1 cellular context compared by ENCODE assay signal in the genomic region with DNA sequence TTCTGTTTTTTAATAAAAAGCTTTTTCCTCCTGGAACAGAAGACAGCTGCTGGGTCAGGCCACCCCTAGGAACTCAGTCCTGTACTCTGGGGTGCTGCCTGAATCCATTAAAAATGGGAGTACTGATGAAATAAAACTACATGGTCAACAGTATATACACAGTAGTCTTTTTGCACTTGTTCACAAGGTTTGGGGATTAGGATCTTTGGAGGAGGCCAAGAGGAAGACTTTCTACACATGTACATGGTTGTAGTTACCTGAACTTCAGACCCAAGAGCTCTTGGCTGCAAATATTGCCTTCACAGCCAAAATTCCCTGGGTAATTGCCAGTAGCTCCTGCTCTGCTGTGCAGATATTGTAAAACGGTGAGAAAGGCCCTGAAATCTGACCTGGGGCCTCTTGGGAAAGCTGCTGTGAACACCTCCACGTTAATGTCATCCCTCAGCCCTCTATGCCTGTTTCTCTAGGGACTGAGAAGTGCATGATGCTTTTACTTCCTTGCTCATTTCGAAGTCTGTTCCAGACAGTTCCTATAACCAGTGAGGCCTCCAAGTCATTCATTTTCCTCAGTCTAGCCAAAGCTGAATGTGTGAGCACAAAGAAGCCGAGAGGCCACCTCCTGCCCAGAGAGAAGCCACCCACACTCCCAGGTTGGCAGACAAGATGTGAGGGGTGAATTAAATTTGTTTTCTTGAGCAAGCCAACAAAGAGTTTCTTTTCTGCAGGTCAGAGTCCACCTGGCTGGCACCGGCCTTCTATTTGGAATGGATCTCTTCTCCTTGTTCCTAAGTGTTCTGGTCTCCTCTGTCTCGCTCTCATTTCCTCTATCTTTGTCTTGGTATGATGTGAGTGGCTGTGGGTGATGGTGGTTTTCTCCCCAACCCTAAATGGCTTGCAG.
TF ChIP-seq lines count a peak whose summit lies in the region.

No MANE protein-coding gene starts in this region.

TF ChIP-seq in HepG2, 621 proteins besides CTCF, POLR2A, EP300 and RAD21 (continued from another document and continues in another):
- TF ChIP-seq, protein P1, sequence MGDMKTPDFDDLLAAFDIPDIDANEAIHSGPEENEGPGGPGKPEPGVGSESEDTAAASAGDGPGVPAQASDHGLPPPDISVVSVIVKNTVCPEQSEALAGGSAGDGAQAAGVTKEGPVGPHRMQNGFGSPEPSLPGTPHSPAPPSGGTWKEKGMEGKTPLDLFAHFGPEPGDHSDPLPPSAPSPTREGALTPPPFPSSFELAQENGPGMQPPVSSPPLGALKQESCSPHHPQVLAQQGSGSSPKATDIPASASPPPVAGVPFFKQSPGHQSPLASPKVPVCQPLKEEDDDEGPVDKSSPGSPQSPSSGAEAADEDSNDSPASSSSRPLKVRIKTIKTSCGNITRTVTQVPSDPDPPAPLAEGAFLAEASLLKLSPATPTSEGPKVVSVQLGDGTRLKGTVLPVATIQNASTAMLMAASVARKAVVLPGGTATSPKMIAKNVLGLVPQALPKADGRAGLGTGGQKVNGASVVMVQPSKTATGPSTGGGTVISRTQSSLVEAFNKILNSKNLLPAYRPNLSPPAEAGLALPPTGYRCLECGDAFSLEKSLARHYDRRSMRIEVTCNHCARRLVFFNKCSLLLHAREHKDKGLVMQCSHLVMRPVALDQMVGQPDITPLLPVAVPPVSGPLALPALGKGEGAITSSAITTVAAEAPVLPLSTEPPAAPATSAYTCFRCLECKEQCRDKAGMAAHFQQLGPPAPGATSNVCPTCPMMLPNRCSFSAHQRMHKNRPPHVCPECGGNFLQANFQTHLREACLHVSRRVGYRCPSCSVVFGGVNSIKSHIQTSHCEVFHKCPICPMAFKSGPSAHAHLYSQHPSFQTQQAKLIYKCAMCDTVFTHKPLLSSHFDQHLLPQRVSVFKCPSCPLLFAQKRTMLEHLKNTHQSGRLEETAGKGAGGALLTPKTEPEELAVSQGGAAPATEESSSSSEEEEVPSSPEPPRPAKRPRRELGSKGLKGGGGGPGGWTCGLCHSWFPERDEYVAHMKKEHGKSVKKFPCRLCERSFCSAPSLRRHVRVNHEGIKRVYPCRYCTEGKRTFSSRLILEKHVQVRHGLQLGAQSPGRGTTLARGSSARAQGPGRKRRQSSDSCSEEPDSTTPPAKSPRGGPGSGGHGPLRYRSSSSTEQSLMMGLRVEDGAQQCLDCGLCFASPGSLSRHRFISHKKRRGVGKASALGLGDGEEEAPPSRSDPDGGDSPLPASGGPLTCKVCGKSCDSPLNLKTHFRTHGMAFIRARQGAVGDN (CRISPR knock-in tag; IDR thresholded peaks at IDR 0.05) = no peak
- TF ChIP-seq ZNF121 (CRISPR knock-in tag; IDR thresholded peaks at IDR 0.05) (0 out of 2 replicates have a peak, but pooled peaks have one; percentile 4), BHLHE40 (IDR thresholded peaks at IDR 0.05; ENCODE audit: low read length) (no peak), ZNF790 (CRISPR knock-in tag; IDR thresholded peaks at IDR 0.05; ENCODE audit: borderline replicate concordance) (no peak), POLR2AphosphoS2 (IDR thresholded peaks at IDR 0.05; ENCODE audit: low read depth, low read length) (no peak), ZNF264 (CRISPR knock-in tag; IDR thresholded peaks at IDR 0.05) (no peak), MBNL3 (CRISPR knock-in tag; conservative IDR thresholded peaks at IDR 0.05) (no peak), ZNF335 (CRISPR knock-in tag; IDR thresholded peaks at IDR 0.05) (no peak), GZF1 (CRISPR knock-in tag; IDR thresholded peaks at IDR 0.05) (no peak), ZNF30 (CRISPR knock-in tag; IDR thresholded peaks at IDR 0.05) (no peak), NFIC (IDR thresholded peaks at IDR 0.05; ENCODE audit: low read length) (peak; percentile 67), ZNF589 (CRISPR knock-in tag; conservative IDR thresholded peaks at IDR 0.05) (no peak), ZNF567 (CRISPR knock-in tag; IDR thresholded peaks at IDR 0.05; ENCODE audit: borderline replicate concordance) (0 out of 2 replicates have a peak, but pooled peaks have one; percentile 24), ZFP62 (CRISPR knock-in tag; IDR thresholded peaks at IDR 0.05) (no peak), SMARCC2 (IDR thresholded peaks at IDR 0.05) (no peak), ZNF781 (CRISPR knock-in tag; IDR thresholded peaks at IDR 0.05; ENCODE audit: borderline replicate concordance, not compliant biosample characterization) (no peak), SMARCE1 (IDR thresholded peaks at IDR 0.05; ENCODE audit: borderline replicate concordance) (no peak), ZEB1 (IDR thresholded peaks at IDR 0.05; ENCODE audit: insufficient replicate concordance, low read depth) (peak; percentile 55), ZNF564 (CRISPR knock-in tag; IDR thresholded peaks at IDR 0.05) (no peak), ZNF572 (CRISPR knock-in tag; IDR thresholded peaks at IDR 0.05) (no peak), SYNCRIP (IDR thresholded peaks at IDR 0.05; ENCODE audit: insufficient read depth, low read depth, low read length) (no peak), CHD4 (IDR thresholded peaks at IDR 0.05; ENCODE audit: borderline replicate concordance, low read length) (no peak; the same call in 1 of the 2 replicates), NFE2 (CRISPR knock-in tag; IDR thresholded peaks at IDR 0.05) (0 out of 2 replicates have a peak, but pooled peaks have one; percentile 6), ELF4 (CRISPR knock-in tag; IDR thresholded peaks at IDR 0.05; ENCODE audit: borderline replicate concordance) (peak; percentile 75; the same call in 1 of the 2 replicates), SMC3 (IDR thresholded peaks at IDR 0.05; ENCODE audit: low read length) (peak; percentile 36; the same call in 1 of the 2 replicates), ZMYM4 (CRISPR knock-in tag; IDR thresholded peaks at IDR 0.05) (0 out of 2 replicates have a peak, but pooled peaks have one; percentile 25), REXO4 (CRISPR knock-in tag; IDR thresholded peaks at IDR 0.05; ENCODE audit: borderline replicate concordance) (no peak), ZNF709 (CRISPR knock-in tag; IDR thresholded peaks at IDR 0.05) (no peak), RARG (CRISPR knock-in tag; IDR thresholded peaks at IDR 0.05; ENCODE audit: low read depth) (0 out of 2 replicates have a peak, but pooled peaks have one; percentile 57), ZKSCAN8 (CRISPR knock-in tag; IDR thresholded peaks at IDR 0.05; ENCODE audit: borderline replicate concordance) (no peak), ATF7 (IDR thresholded peaks at IDR 0.05) (no peak), ATF7 (CRISPR knock-in tag; IDR thresholded peaks at IDR 0.05) (no peak), ATAD3A (CRISPR knock-in tag; IDR thresholded peaks at IDR 0.05) (no peak)
- TF ChIP-seq, protein P2, sequence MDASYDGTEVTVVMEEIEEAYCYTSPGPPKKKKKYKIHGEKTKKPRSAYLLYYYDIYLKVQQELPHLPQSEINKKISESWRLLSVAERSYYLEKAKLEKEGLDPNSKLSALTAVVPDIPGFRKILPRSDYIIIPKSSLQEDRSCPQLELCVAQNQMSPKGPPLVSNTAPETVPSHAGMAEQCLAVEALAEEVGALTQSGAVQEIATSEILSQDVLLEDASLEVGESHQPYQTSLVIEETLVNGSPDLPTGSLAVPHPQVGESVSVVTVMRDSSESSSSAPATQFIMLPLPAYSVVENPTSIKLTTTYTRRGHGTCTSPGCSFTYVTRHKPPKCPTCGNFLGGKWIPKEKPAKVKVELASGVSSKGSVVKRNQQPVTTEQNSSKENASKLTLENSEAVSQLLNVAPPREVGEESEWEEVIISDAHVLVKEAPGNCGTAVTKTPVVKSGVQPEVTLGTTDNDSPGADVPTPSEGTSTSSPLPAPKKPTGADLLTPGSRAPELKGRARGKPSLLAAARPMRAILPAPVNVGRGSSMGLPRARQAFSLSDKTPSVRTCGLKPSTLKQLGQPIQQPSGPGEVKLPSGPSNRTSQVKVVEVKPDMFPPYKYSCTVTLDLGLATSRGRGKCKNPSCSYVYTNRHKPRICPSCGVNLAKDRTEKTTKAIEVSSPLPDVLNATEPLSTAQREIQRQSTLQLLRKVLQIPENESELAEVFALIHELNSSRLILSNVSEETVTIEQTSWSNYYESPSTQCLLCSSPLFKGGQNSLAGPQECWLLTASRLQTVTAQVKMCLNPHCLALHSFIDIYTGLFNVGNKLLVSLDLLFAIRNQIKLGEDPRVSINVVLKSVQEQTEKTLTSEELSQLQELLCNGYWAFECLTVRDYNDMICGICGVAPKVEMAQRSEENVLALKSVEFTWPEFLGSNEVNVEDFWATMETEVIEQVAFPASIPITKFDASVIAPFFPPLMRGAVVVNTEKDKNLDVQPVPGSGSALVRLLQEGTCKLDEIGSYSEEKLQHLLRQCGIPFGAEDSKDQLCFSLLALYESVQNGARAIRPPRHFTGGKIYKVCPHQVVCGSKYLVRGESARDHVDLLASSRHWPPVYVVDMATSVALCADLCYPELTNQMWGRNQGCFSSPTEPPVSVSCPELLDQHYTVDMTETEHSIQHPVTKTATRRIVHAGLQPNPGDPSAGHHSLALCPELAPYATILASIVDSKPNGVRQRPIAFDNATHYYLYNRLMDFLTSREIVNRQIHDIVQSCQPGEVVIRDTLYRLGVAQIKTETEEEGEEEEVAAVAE (CRISPR knock-in tag; IDR thresholded peaks at IDR 0.05; ENCODE audit: borderline replicate concordance) = no peak
- TF ChIP-seq, protein P3, sequence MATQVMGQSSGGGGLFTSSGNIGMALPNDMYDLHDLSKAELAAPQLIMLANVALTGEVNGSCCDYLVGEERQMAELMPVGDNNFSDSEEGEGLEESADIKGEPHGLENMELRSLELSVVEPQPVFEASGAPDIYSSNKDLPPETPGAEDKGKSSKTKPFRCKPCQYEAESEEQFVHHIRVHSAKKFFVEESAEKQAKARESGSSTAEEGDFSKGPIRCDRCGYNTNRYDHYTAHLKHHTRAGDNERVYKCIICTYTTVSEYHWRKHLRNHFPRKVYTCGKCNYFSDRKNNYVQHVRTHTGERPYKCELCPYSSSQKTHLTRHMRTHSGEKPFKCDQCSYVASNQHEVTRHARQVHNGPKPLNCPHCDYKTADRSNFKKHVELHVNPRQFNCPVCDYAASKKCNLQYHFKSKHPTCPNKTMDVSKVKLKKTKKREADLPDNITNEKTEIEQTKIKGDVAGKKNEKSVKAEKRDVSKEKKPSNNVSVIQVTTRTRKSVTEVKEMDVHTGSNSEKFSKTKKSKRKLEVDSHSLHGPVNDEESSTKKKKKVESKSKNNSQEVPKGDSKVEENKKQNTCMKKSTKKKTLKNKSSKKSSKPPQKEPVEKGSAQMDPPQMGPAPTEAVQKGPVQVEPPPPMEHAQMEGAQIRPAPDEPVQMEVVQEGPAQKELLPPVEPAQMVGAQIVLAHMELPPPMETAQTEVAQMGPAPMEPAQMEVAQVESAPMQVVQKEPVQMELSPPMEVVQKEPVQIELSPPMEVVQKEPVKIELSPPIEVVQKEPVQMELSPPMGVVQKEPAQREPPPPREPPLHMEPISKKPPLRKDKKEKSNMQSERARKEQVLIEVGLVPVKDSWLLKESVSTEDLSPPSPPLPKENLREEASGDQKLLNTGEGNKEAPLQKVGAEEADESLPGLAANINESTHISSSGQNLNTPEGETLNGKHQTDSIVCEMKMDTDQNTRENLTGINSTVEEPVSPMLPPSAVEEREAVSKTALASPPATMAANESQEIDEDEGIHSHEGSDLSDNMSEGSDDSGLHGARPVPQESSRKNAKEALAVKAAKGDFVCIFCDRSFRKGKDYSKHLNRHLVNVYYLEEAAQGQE (IDR thresholded peaks at IDR 0.05; ENCODE audit: borderline replicate concordance in 1 of 2, low read depth in 1 of 2, low read length in 2 of 2) = no peak
- TF ChIP-seq, protein P4, sequence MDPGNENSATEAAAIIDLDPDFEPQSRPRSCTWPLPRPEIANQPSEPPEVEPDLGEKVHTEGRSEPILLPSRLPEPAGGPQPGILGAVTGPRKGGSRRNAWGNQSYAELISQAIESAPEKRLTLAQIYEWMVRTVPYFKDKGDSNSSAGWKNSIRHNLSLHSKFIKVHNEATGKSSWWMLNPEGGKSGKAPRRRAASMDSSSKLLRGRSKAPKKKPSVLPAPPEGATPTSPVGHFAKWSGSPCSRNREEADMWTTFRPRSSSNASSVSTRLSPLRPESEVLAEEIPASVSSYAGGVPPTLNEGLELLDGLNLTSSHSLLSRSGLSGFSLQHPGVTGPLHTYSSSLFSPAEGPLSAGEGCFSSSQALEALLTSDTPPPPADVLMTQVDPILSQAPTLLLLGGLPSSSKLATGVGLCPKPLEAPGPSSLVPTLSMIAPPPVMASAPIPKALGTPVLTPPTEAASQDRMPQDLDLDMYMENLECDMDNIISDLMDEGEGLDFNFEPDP (CRISPR knock-in tag; conservative IDR thresholded peaks at IDR 0.05) = no peak
- TF ChIP-seq, protein P5, sequence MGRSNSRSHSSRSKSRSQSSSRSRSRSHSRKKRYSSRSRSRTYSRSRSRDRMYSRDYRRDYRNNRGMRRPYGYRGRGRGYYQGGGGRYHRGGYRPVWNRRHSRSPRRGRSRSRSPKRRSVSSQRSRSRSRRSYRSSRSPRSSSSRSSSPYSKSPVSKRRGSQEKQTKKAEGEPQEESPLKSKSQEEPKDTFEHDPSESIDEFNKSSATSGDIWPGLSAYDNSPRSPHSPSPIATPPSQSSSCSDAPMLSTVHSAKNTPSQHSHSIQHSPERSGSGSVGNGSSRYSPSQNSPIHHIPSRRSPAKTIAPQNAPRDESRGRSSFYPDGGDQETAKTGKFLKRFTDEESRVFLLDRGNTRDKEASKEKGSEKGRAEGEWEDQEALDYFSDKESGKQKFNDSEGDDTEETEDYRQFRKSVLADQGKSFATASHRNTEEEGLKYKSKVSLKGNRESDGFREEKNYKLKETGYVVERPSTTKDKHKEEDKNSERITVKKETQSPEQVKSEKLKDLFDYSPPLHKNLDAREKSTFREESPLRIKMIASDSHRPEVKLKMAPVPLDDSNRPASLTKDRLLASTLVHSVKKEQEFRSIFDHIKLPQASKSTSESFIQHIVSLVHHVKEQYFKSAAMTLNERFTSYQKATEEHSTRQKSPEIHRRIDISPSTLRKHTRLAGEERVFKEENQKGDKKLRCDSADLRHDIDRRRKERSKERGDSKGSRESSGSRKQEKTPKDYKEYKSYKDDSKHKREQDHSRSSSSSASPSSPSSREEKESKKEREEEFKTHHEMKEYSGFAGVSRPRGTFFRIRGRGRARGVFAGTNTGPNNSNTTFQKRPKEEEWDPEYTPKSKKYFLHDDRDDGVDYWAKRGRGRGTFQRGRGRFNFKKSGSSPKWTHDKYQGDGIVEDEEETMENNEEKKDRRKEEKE (IDR thresholded peaks at IDR 0.05) = no peak
- TF ChIP-seq, protein P6, sequence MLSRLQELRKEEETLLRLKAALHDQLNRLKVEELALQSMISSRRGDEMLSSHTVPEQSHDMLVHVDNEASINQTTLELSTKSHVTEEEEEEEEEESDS (CRISPR knock-in tag; IDR thresholded peaks at IDR 0.05; ENCODE audit: borderline replicate concordance) = no peak
- TF ChIP-seq, protein P7, sequence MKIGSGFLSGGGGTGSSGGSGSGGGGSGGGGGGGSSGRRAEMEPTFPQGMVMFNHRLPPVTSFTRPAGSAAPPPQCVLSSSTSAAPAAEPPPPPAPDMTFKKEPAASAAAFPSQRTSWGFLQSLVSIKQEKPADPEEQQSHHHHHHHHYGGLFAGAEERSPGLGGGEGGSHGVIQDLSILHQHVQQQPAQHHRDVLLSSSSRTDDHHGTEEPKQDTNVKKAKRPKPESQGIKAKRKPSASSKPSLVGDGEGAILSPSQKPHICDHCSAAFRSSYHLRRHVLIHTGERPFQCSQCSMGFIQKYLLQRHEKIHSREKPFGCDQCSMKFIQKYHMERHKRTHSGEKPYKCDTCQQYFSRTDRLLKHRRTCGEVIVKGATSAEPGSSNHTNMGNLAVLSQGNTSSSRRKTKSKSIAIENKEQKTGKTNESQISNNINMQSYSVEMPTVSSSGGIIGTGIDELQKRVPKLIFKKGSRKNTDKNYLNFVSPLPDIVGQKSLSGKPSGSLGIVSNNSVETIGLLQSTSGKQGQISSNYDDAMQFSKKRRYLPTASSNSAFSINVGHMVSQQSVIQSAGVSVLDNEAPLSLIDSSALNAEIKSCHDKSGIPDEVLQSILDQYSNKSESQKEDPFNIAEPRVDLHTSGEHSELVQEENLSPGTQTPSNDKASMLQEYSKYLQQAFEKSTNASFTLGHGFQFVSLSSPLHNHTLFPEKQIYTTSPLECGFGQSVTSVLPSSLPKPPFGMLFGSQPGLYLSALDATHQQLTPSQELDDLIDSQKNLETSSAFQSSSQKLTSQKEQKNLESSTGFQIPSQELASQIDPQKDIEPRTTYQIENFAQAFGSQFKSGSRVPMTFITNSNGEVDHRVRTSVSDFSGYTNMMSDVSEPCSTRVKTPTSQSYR (CRISPR knock-in tag; IDR thresholded peaks at IDR 0.05; ENCODE audit: borderline replicate concordance) = no peak
